8 cellular contexts compared by ENCODE assay signal in genomic region chr3:184157206-184157605, GRCh38. TPM values are rescaled to one million over a fixed set of nuclear protein-coding genes. Genes with fewer than 3 reads are reported as not detected.
DNase-seq lines count a peak whose midpoint lies in the region; ATAC-seq and TF ChIP-seq lines count a peak whose summit lies in the region.

No MANE protein-coding gene starts in this region.

- DNase-seq in GM12865 (ENCODE audit: low read depth), result no peak
- DNase-seq in WERI-Rb-1, result no peak
- DNase-seq in foreskin keratinocyte, result no peak
- no peak for DNase-seq in skeletal muscle cell (ENCODE audit: low read depth)
- no peak for DNase-seq in cerebellum (ENCODE audit: low spot score)
- no peak for DNase-seq in MV-4-11 (lab: John Stamatoyannopoulos, UW)
- no peak for DNase-seq in effector memory CD4-positive, alpha-beta T cell
- no peak for DNase-seq in NCI-H128 (lab: John Stamatoyannopoulos, UW; ENCODE audit: unreplicated experiment)

- no peak for TF ChIP-seq CTCF in GM12865 (IDR thresholded peaks at IDR 0.05; ENCODE audit: insufficient read depth, low read depth, low read length, missing control alignments)
- no peak for TF ChIP-seq CTCF in WERI-Rb-1 (IDR thresholded peaks at IDR 0.05; ENCODE audit: low read depth, low read length)
- no peak for TF ChIP-seq CTCF in foreskin keratinocyte (conservative IDR thresholded peaks at IDR 0.05)

- H3K27ac ChIP-seq in WERI-Rb-1, result peak overlapping the region; percentile 99
- H3K27ac ChIP-seq in foreskin keratinocyte, result peak overlapping the region; percentile 72
- no peak overlapping the region for H3K27ac ChIP-seq in effector memory CD4-positive, alpha-beta T cell (ENCODE audit: insufficient read depth, low read length, poor library complexity, severe bottlenecking)

- H3K4me3 ChIP-seq in GM12865 (ENCODE audit: low read depth, low read length) (peak overlapping the region; percentile 79), WERI-Rb-1 (ENCODE audit: low read depth, low read length) (peak overlapping the region; percentile 98), skeletal muscle cell (ENCODE audit: low read depth, low read length) (peak overlapping the region; percentile 98)
- H3K4me3 ChIP-seq in effector memory CD4-positive, alpha-beta T cell (ENCODE audit: insufficient read depth, low read depth, low read length, poor library complexity, severe bottlenecking), result no peak overlapping the region

- peaks cover 28% of the 10 kb centered on the region for H3K36me3 ChIP-seq in WERI-Rb-1
- H3K36me3 ChIP-seq in effector memory CD4-positive, alpha-beta T cell (ENCODE audit: control insufficient read depth, insufficient read depth, low read length), result no peaks in the 10 kb centered on the region

- ATAC-seq in foreskin keratinocyte, result no peak

- H3K4me1 ChIP-seq in foreskin keratinocyte, result peaks cover 9% of the 10 kb centered on the region
- H3K4me1 ChIP-seq in effector memory CD4-positive, alpha-beta T cell (ENCODE audit: control insufficient read depth, insufficient read depth, low read length, poor library complexity, severe bottlenecking), result peaks cover 17% of the 10 kb centered on the region

- H3K27me3 ChIP-seq in WERI-Rb-1 (ENCODE audit: insufficient read depth, low read depth, severe bottlenecking) (no peaks in the 10 kb centered on the region), foreskin keratinocyte (no peaks in the 10 kb centered on the region)
- no peaks in the 10 kb centered on the region for H3K27me3 ChIP-seq in effector memory CD4-positive, alpha-beta T cell (replicated peaks; ENCODE audit: control insufficient read depth, insufficient read depth, low read length, poor library complexity, severe bottlenecking)

- H3K9me3 ChIP-seq in WERI-Rb-1 (ENCODE audit: severe bottlenecking), result no peaks in the 10 kb centered on the region
- no peaks in the 10 kb centered on the region for H3K9me3 ChIP-seq in effector memory CD4-positive, alpha-beta T cell (ENCODE audit: control insufficient read depth, low read length)

RNA-seq across cellular contexts. Expression of gene DVL3, which starts 2.0 kb away (rescaled TPM):
- total RNA-seq in foreskin keratinocyte, result 26.5 and 31.5 TPM in 2 replicates
- 24.0 and 26.9 TPM in 2 replicates for polyA plus RNA-seq in foreskin keratinocyte
- 32.0 TPM for total RNA-seq in cerebellum

RNA-seq across cellular contexts. Expression of gene AP2M1, which starts 17.4 kb away (rescaled TPM):
- total RNA-seq in foreskin keratinocyte (290 and 295 TPM in 2 replicates), cerebellum (199 TPM)
- polyA plus RNA-seq in foreskin keratinocyte, result 328 and 329 TPM in 2 replicates

RNA-seq across cellular contexts. Expression of gene EIF2B5, which starts 22.0 kb away (rescaled TPM):
- 42.3 and 45.1 TPM in 2 replicates for total RNA-seq in foreskin keratinocyte
- polyA plus RNA-seq in foreskin keratinocyte, result 34.0 and 37.7 TPM in 2 replicates
- total RNA-seq in cerebellum, result 34.6 TPM

RNA-seq across cellular contexts. Expression of gene ABCF3, which starts 28.8 kb away (rescaled TPM):
- total RNA-seq in foreskin keratinocyte (32.0 and 35.0 TPM in 2 replicates), cerebellum (52.9 TPM)
- polyA plus RNA-seq in foreskin keratinocyte, result 36.7 TPM in 2 replicates
